Comparison of ENCODE assay signal across 24 cellular contexts in the genomic region with DNA sequence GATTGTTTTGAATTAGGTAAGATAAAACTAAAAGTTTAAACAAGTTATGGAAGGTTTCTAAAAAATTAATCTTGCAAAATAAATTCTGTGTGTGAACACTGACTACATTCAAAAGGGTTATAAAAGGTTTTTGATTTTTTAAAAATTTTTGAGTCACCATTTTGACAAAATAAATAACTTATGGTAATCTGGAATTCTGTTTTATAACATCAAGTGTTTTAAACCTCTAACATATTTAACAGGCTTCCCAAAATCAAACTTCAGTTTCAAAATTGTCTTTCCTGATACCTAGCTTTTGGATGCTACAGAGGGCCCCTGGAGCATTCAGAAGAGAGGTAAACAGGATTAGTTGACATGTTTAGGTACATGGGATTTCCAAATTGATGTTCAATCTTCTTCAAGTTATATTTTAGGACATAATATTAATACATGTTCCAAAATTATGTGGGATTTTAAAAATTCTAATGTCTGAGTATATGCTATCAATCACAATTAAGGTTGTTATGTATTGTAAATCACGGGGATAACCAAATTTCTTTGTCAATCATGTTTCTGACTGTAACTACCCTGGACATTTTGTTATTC. TPM values are rescaled to one million over a fixed set of nuclear protein-coding genes. Genes with fewer than 3 reads are reported as not detected.
DNase-seq lines count a peak whose midpoint lies in the region; ATAC-seq, FAIRE-seq and TF ChIP-seq lines count a peak whose summit lies in the region.
"Had no signal": no experiment of that assay in that cellular context is flagged by ENCODE, and none has a peak within 500 bp of the region (broad histone marks: within the 10 kb centered on the region; RNA-seq: fewer than 3 reads in every experiment).

No MANE protein-coding gene starts in this region.

- FAIRE-seq in A204.1 (lab: Jason Lieb, UNC) (peak; percentile 94), K562 (lab: Jason Lieb, UNC) (no peak)
- FAIRE-seq: G401.6, GM12892, H54 had no signal

- CTCF ChIA-PET in HEK293 (lab: Yijun Ruan, JAX) (interaction anchor here (0.6 to 1.1 kb wide), 4 partner anchors 16 to 463 kb away, joined by 3 to 5 read pairs (median 4); no protein-coding TSS in a partner anchor), K562 (lab: Yijun Ruan, JAX; ENCODE audit: low intra/inter-chr PET ratio) (no interaction called here)

- no peak overlapping the region for H2AFZ ChIP-seq in K562 (ENCODE audit: low read depth, low read length)

- no peak overlapping the region for H3K27ac ChIP-seq in HEK293 (ENCODE audit: extremely low read depth, low read depth, low read length)
- H3K27ac ChIP-seq in K562 (ENCODE audit: extremely low read depth, low read depth, low read length) = no peak overlapping the region
- H3K27ac ChIP-seq: 22Rv1; A549; BLaER1 treated with 17β-estradiol and CSF1 and Interleukin-3, amounts not matched to agents 10 nM and 100 nM had no signal

- no peak overlapping the region for H3K9ac ChIP-seq in K562 (ENCODE audit: insufficient read depth in 1 of 2, low read depth in 2 of 2, low read length in 2 of 2)
- H3K9ac ChIP-seq: BLaER1 treated with 17β-estradiol and CSF1 and Interleukin-3, amounts not matched to agents 10 nM and 100 nM had no signal

- H3K9me3 ChIP-seq in HEK293 (ENCODE audit: control insufficient read depth, insufficient read depth, low read depth, low read length) (no peaks in the 10 kb centered on the region), K562 (replicated peaks; ENCODE audit: control insufficient read depth, insufficient read depth, low read depth, low read length) (peaks cover 7% of the 10 kb centered on the region)
- H3K9me3 ChIP-seq: BE2C, HAP-1 had no signal

- no peak overlapping the region for H3K4me2 ChIP-seq in K562 (ENCODE audit: insufficient read depth, low read length)
- H3K4me2 ChIP-seq: A549; BLaER1 treated with 17β-estradiol and CSF1 and Interleukin-3, amounts not matched to agents 10 nM and 100 nM had no signal

- 0% methylated on average over 1 of the region's 1 CpG for WGBS in K562 (ENCODE audit: insufficient coverage, low coverage, missing lambda C conversion rate)

- POLR2A ChIA-PET in HEK293 (lab: Yijun Ruan, JAX) (no interaction called here), K562 (lab: Yijun Ruan, JAX) (no interaction called here)

- no peaks in the 10 kb centered on the region for H4K20me1 ChIP-seq in K562 (replicated peaks; ENCODE audit: control insufficient read depth, insufficient read depth, low read length)
- H4K20me1 ChIP-seq: BLaER1 treated with 17β-estradiol and CSF1 and Interleukin-3, amounts not matched to agents 10 nM and 100 nM had no signal

- H3K79me2 ChIP-seq in K562 (ENCODE audit: control insufficient read depth, insufficient read depth, low read length) = no peaks in the 10 kb centered on the region

- no peak overlapping the region for H3K4me3 ChIP-seq in HEK293 (ENCODE audit: low read depth, low read length)
- H3K4me3 ChIP-seq in K562 = no peak overlapping the region
- H3K4me3 ChIP-seq: A549; BLaER1 treated with 17β-estradiol and CSF1 and Interleukin-3, amounts not matched to agents 10 nM and 100 nM; HAP-1 had no signal

- intact Hi-C loops in K562 (cut with micrococcal nuclease) = no loop called here

- no peak for ATAC-seq in K562
- no peak for ATAC-seq in HG03354 (IDR thresholded peaks at IDR 0.05; ENCODE audit: poor library complexity, severe bottlenecking, unreplicated experiment)
- ATAC-seq: A549 had no signal

- no peak for TF ChIP-seq EP300 in K562 (IDR thresholded peaks at IDR 0.05; ENCODE audit: low read length)

- peaks cover 0 to 7% of the 10 kb centered on the region in 2 experiments; a peak in 2 of 5 replicates for H3K27me3 ChIP-seq in K562 (ENCODE audit: control insufficient read depth in 2 of 2, insufficient read depth in 2 of 2, low read length in 2 of 2)
- H3K27me3 ChIP-seq: BE2C; BLaER1 treated with 17β-estradiol and CSF1 and Interleukin-3, amounts not matched to agents 10 nM and 100 nM had no signal

- no peaks in the 10 kb centered on the region for H3K9me1 ChIP-seq in K562 (ENCODE audit: control insufficient read depth, insufficient read depth, low read length)

- H3K36me3 ChIP-seq in HEK293 (ENCODE audit: control insufficient read depth in 2 of 2, insufficient read depth in 1 of 2, low read length in 2 of 2) = no peaks in the 10 kb centered on the region
- H3K36me3 ChIP-seq in K562 (ENCODE audit: control insufficient read depth, insufficient read depth, low read length) = no peaks in the 10 kb centered on the region
- H3K36me3 ChIP-seq: BE2C; BLaER1 treated with 17β-estradiol and CSF1 and Interleukin-3, amounts not matched to agents 10 nM and 100 nM; HAP-1 had no signal

- no TSS peak for BruUV-seq in K562 (replicated peaks; lab: Mats Ljungman, UMichigan)

- TF ChIP-seq RAD21 in K562 (CRISPR knock-in tag; conservative IDR thresholded peaks at IDR 0.05 in 1 of 2, IDR thresholded peaks at IDR 0.05 in 1 of 2) = no peak

- no peak for DNase-seq in K562 (ENCODE audit: extremely low read depth in 1 of 4, low spot score in 3 of 4)
- DNase-seq in NCI-H2227 treated with DMSO at 0.1 percent for 48 hours (lab: John Stamatoyannopoulos, UW) = no peak
- no peak for DNase-seq in NCI-H2196 treated with DMSO at 0.1 percent for 48 hours (lab: John Stamatoyannopoulos, UW; ENCODE audit: unreplicated experiment)
- DNase-seq: ACHN; AML-193; BE2C; Calu3; CD4-positive, alpha-beta T cell; CD8-positive, alpha-beta memory T cell; DMS53; DMS79 treated with DMSO at 0.1 percent for 48 hours; GOT3 had no signal

- in situ Hi-C loops in K562 (cut with MboI) = no loop called here

- TF ChIP-seq CTCF in HEK293 (tag by site-specific recombination; IDR thresholded peaks at IDR 0.05) (no peak), K562 (IDR thresholded peaks at IDR 0.05 in 2 of 3, conservative IDR thresholded peaks at IDR 0.05 in 1 of 3; ENCODE audit: insufficient read depth in 2 of 3, low read depth in 1 of 3, low read length in 3 of 3) (no peak)

- no peak for TF ChIP-seq POLR2A in K562 (conservative IDR thresholded peaks at IDR 0.05)

- H3K4me1 ChIP-seq in HEK293 (ENCODE audit: control insufficient read depth, insufficient read depth, low read length) (no peaks in the 10 kb centered on the region), K562 (replicated peaks in 1 of 2; ENCODE audit: control insufficient read depth in 2 of 2, insufficient read depth in 2 of 2, low read length in 2 of 2) (no peaks in the 10 kb centered on the region)
- H3K4me1 ChIP-seq: A549, BE2C had no signal

RNA-seq across cellular contexts. Expression of gene CPA2, which starts 8.1 kb away (rescaled TPM):
- total RNA-seq in K562 (2011; cell fraction: chromatin; rRNA removed; ENCODE audit: low replicate concordance) = 0.28 and 0.65 TPM in 2 replicates
- total RNA-seq in K562 (2011; cell fraction: nucleolus; rRNA removed) = not detected in 2 replicates
- total RNA-seq in K562 (2011; cell fraction: nucleoplasm; rRNA removed) = 0.46 TPM in 1 of 2 replicates, not detected in the other
- total RNA-seq in K562 (2014; rRNA removed) (0.24 TPM in 1 of 2 replicates, not detected in the other), K562 (2014; rRNA removed; fragmentation: Illumina TruSeq; extraction: Trizol) (not detected in 2 replicates), K562 (2015; rRNA removed; fragmentation: Illumina TruSeq; extraction: Trizol) (not detected in 2 replicates), K562 (2021) (0.84 and 1.2 TPM in 2 replicates)
- polyA plus RNA-seq in K562 (2011; rRNA removed) (0.11 TPM in 1 of 2 replicates, not detected in the other), K562 (2014; fragmentation: Illumina TruSeq; extraction: Trizol) (0.09 TPM in 1 of 2 replicates, not detected in the other), K562 (2014; fragmentation: Nextera tagmentation; extraction: Ambion mirVana) (under 1 TPM in 1 of 2 experiments, not detected in 1; 0.04 TPM), K562 (2014; rRNA removed) (0.05 and 0.20 TPM in 2 replicates)
- polyA plus RNA-seq in K562 (2011; cell fraction: cytosol; rRNA removed) = not detected in 2 replicates
- 0.15 and 0.37 TPM in 2 replicates for polyA plus RNA-seq in K562 (2011; cell fraction: nucleus; rRNA removed)
- 0.18 TPM in 1 of 2 replicates, not detected in the other for polyA plus RNA-seq in K562 (2012)
- polyA minus RNA-seq in K562 (2011; rRNA and poly(A)+ RNA removed) = not detected in 2 replicates
- not detected in 2 replicates for polyA minus RNA-seq in K562 (2011; cell fraction: cytosol; rRNA and poly(A)+ RNA removed)
- not detected in 2 replicates for polyA minus RNA-seq in K562 (2011; cell fraction: nucleus; rRNA and poly(A)+ RNA removed)
- total RNA-seq: Calu3; CD4-positive, alpha-beta T cell; CD8-positive, alpha-beta memory T cell had no signal
- polyA plus RNA-seq: A549; CD14-positive monocyte; CD8-positive, alpha-beta memory T cell had no signal

RNA-seq across cellular contexts. Expression of gene CPA4, which starts 34.4 kb away (rescaled TPM):
- total RNA-seq in K562 (2011; cell fraction: chromatin; rRNA removed; ENCODE audit: low replicate concordance) = 0.79 TPM in 1 of 2 replicates, not detected in the other
- total RNA-seq in K562 (2011; cell fraction: nucleolus; rRNA removed) = 0.13 TPM in 1 of 2 replicates, not detected in the other
- not detected in 2 replicates for total RNA-seq in K562 (2011; cell fraction: nucleoplasm; rRNA removed)
- not detected in 2 replicates for total RNA-seq in K562 (2014; rRNA removed)
- not detected in 2 replicates for total RNA-seq in K562 (2014; rRNA removed; fragmentation: Illumina TruSeq; extraction: Trizol)
- total RNA-seq in K562 (2015; rRNA removed; fragmentation: Illumina TruSeq; extraction: Trizol) = not detected in 2 replicates
- not detected in 2 replicates for total RNA-seq in K562 (2021)
- 0.05 TPM in 1 of 2 replicates, not detected in the other for polyA plus RNA-seq in K562 (2011; rRNA removed)
- 0.04 and 0.06 TPM in 2 replicates for polyA plus RNA-seq in K562 (2011; cell fraction: cytosol; rRNA removed)
- 0.04 and 0.50 TPM in 2 replicates for polyA plus RNA-seq in K562 (2011; cell fraction: nucleus; rRNA removed)
- polyA plus RNA-seq in K562 (2012) = 0.04 and 0.08 TPM in 2 replicates
- not detected in 2 replicates for polyA plus RNA-seq in K562 (2014; fragmentation: Illumina TruSeq; extraction: Trizol)
- not detected for polyA plus RNA-seq in K562 (2014; fragmentation: Nextera tagmentation; extraction: Ambion mirVana)
- polyA plus RNA-seq in K562 (2014; rRNA removed) = not detected in 2 replicates
- not detected in 2 replicates for polyA minus RNA-seq in K562 (2011; rRNA and poly(A)+ RNA removed)
- polyA minus RNA-seq in K562 (2011; cell fraction: cytosol; rRNA and poly(A)+ RNA removed) = not detected in 2 replicates
- not detected in 2 replicates for polyA minus RNA-seq in K562 (2011; cell fraction: nucleus; rRNA and poly(A)+ RNA removed)
- total RNA-seq: Calu3; CD4-positive, alpha-beta T cell; CD8-positive, alpha-beta memory T cell had no signal
- polyA plus RNA-seq: CD14-positive monocyte; CD8-positive, alpha-beta memory T cell had no signal

RNA-seq across cellular contexts. Expression of gene SSMEM1, which starts 50.9 kb away (rescaled TPM):
- total RNA-seq in K562 (2011; cell fraction: chromatin; rRNA removed; ENCODE audit: low replicate concordance) = 0.28 TPM in 1 of 2 replicates, not detected in the other
- total RNA-seq in K562 (2011; cell fraction: nucleolus; rRNA removed) = 0.53 TPM in 1 of 2 replicates, not detected in the other
- total RNA-seq in K562 (2011; cell fraction: nucleoplasm; rRNA removed) = not detected in 2 replicates
- total RNA-seq in K562 (2014; rRNA removed) (not detected in 2 replicates), K562 (2014; rRNA removed; fragmentation: Illumina TruSeq; extraction: Trizol) (0.18 and 0.32 TPM in 2 replicates), K562 (2015; rRNA removed; fragmentation: Illumina TruSeq; extraction: Trizol) (not detected in 2 replicates), K562 (2021) (0.16 TPM in 1 of 2 replicates, not detected in the other)
- polyA plus RNA-seq in K562 (2011; rRNA removed) (0.12 and 0.13 TPM in 2 replicates), K562 (2014; fragmentation: Illumina TruSeq; extraction: Trizol) (0.25 TPM in 1 of 2 replicates, not detected in the other), K562 (2014; fragmentation: Nextera tagmentation; extraction: Ambion mirVana) (under 1 TPM; 0.10 to 0.28 TPM), K562 (2014; rRNA removed) (not detected in 2 replicates)
- not detected in 2 replicates for polyA plus RNA-seq in K562 (2011; cell fraction: cytosol; rRNA removed)
- polyA plus RNA-seq in K562 (2011; cell fraction: nucleus; rRNA removed) = not detected in 2 replicates
- 0.08 and 0.09 TPM in 2 replicates for polyA plus RNA-seq in K562 (2012)
- 0.21 TPM in 1 of 2 replicates, not detected in the other for polyA minus RNA-seq in K562 (2011; rRNA and poly(A)+ RNA removed)
- polyA minus RNA-seq in K562 (2011; cell fraction: cytosol; rRNA and poly(A)+ RNA removed) = not detected in 2 replicates
- not detected in 2 replicates for polyA minus RNA-seq in K562 (2011; cell fraction: nucleus; rRNA and poly(A)+ RNA removed)
- total RNA-seq: Calu3; CD4-positive, alpha-beta T cell; CD8-positive, alpha-beta memory T cell; Daoy had no signal
- polyA plus RNA-seq: A549; CD14-positive monocyte; CD8-positive, alpha-beta memory T cell had no signal

RNA-seq across cellular contexts. Expression of gene TMEM209, which starts 53.4 kb away (rescaled TPM):
- 270 and 331 TPM in 2 replicates for total RNA-seq in K562 (2011; cell fraction: chromatin; rRNA removed; ENCODE audit: low replicate concordance)
- total RNA-seq in K562 (2011; cell fraction: nucleolus; rRNA removed) = 218 and 221 TPM in 2 replicates
- total RNA-seq in K562 (2011; cell fraction: nucleoplasm; rRNA removed) = 322 and 343 TPM in 2 replicates
- total RNA-seq in K562 (2014; rRNA removed) (36.8 and 37.9 TPM in 2 replicates), K562 (2014; rRNA removed; fragmentation: Illumina TruSeq; extraction: Trizol) (77.2 and 88.2 TPM in 2 replicates), K562 (2015; rRNA removed; fragmentation: Illumina TruSeq; extraction: Trizol) (67.3 and 75.1 TPM in 2 replicates), K562 (2021) (68.9 and 76.6 TPM in 2 replicates)
- polyA plus RNA-seq in K562 (2011; rRNA removed) (116 and 182 TPM in 2 replicates), K562 (2014; fragmentation: Illumina TruSeq; extraction: Trizol) (72.4 and 88.5 TPM in 2 replicates), K562 (2014; fragmentation: Nextera tagmentation; extraction: Ambion mirVana) (10 to 100 TPM; 74.6 to 82.1 TPM), K562 (2014; rRNA removed) (42.7 and 48.0 TPM in 2 replicates)
- 94.0 and 167 TPM in 2 replicates for polyA plus RNA-seq in K562 (2011; cell fraction: cytosol; rRNA removed)
- polyA plus RNA-seq in K562 (2011; cell fraction: nucleus; rRNA removed) = 68.4 and 102 TPM in 2 replicates
- 42.4 and 74.7 TPM in 2 replicates for polyA plus RNA-seq in K562 (2012)
- 281 and 305 TPM in 2 replicates for polyA minus RNA-seq in K562 (2011; rRNA and poly(A)+ RNA removed)
- polyA minus RNA-seq in K562 (2011; cell fraction: cytosol; rRNA and poly(A)+ RNA removed) = 102 TPM in 2 replicates
- polyA minus RNA-seq in K562 (2011; cell fraction: nucleus; rRNA and poly(A)+ RNA removed) = 57.1 and 129 TPM in 2 replicates
